In genomic region chr22:41576877-41577276, GRCh38 we compare ENCODE assay signal across 1 cellular context.
TF ChIP-seq lines count a peak whose summit lies in the region.

No MANE protein-coding gene starts in this region.

TF ChIP-seq in HepG2, 621 proteins besides CTCF, POLR2A, EP300 and RAD21 (continued from another document and continues in another):
- no peak for TF ChIP-seq MTERF4 (CRISPR knock-in tag; IDR thresholded peaks at IDR 0.05)
- peak; percentile 74 for TF ChIP-seq ZNF687 (CRISPR knock-in tag; IDR thresholded peaks at IDR 0.05)
- no peak for TF ChIP-seq ELK4 (CRISPR knock-in tag; IDR thresholded peaks at IDR 0.05; ENCODE audit: borderline replicate concordance)
- TF ChIP-seq ZNF263 (CRISPR knock-in tag; IDR thresholded peaks at IDR 0.05) = peak; percentile 88
- no peak for TF ChIP-seq NFIC (IDR thresholded peaks at IDR 0.05; ENCODE audit: low read length)
- TF ChIP-seq THAP9 (CRISPR knock-in tag; IDR thresholded peaks at IDR 0.05; ENCODE audit: borderline replicate concordance) = 0 out of 2 replicates have a peak, but pooled peaks have one; percentile 31
- no peak; the same call in 1 of the 2 replicates for TF ChIP-seq MEIS2 (CRISPR knock-in tag; IDR thresholded peaks at IDR 0.05)
- no peak for TF ChIP-seq ZBTB40 (IDR thresholded peaks at IDR 0.05)
- TF ChIP-seq ZBTB40 (CRISPR knock-in tag; IDR thresholded peaks at IDR 0.05) = no peak
- peak; percentile 32; the same call in 1 of the 2 replicates for TF ChIP-seq ZSCAN21 (CRISPR knock-in tag; IDR thresholded peaks at IDR 0.05; ENCODE audit: borderline replicate concordance)
- no peak for TF ChIP-seq ZNF614 (CRISPR knock-in tag; IDR thresholded peaks at IDR 0.05; ENCODE audit: borderline replicate concordance)
- TF ChIP-seq HNF1B (CRISPR knock-in tag; IDR thresholded peaks at IDR 0.05) = no peak
- TF ChIP-seq ZNF800 (CRISPR knock-in tag; IDR thresholded peaks at IDR 0.05) = no peak
- TF ChIP-seq ZFYVE20 (CRISPR knock-in tag; IDR thresholded peaks at IDR 0.05; ENCODE audit: borderline replicate concordance, low read depth) = no peak
- no peak for TF ChIP-seq ZNF326 (CRISPR knock-in tag; IDR thresholded peaks at IDR 0.05; ENCODE audit: borderline replicate concordance)
- 0 out of 2 replicates have a peak, but pooled peaks have one; percentile 28 for TF ChIP-seq TFE3 (CRISPR knock-in tag; IDR thresholded peaks at IDR 0.05)
- no peak for TF ChIP-seq MAFG (CRISPR knock-in tag; IDR thresholded peaks at IDR 0.05)
- no peak for TF ChIP-seq CBX1 (IDR thresholded peaks at IDR 0.05; ENCODE audit: low read depth)
- no peak for TF ChIP-seq ZNF143 (CRISPR knock-in tag; IDR thresholded peaks at IDR 0.05)
- TF ChIP-seq ZNF138 (CRISPR knock-in tag; IDR thresholded peaks at IDR 0.05; ENCODE audit: low read depth) = no peak
- no peak for TF ChIP-seq FOXK2 (IDR thresholded peaks at IDR 0.05)
- no peak for TF ChIP-seq ZNF841 (CRISPR knock-in tag; IDR thresholded peaks at IDR 0.05; ENCODE audit: borderline replicate concordance)
- no peak for TF ChIP-seq XBP1 (CRISPR knock-in tag; IDR thresholded peaks at IDR 0.05)
